In the genomic region with DNA sequence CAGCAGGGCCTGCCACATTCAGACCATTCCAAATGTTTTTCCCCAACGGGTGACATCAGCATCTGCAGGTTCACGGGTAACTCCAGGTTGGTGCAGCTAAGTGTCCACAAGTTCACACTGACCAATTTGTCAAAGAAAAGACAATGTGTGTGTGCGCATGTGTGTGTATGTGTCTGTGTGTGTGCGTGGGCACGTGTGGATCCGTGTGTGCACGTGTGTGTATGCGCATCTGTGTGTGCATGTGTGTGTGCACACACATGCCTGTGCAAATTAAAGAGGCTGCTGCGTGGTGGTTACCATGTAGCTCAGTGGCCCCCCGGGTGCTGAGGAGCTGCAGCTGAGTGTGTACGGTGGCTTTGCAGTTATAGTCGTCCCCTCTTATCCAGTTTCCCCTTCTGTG, we compare ENCODE assay signal across 27 cellular contexts.
"Had no signal": no experiment of that assay in that cellular context is flagged by ENCODE, and none has a peak within 500 bp of the region (broad histone marks: within the 10 kb centered on the region; RNA-seq: fewer than 3 reads in every experiment).

No MANE protein-coding gene starts in this region.

- FAIRE-seq: endometrium, islet of Langerhans, keratinocyte had no signal

- DNase-seq: colonic mucosa; dermis blood vessel endothelial cell; dorsolateral prefrontal cortex; effector CD8-positive, alpha-beta T cell; effector memory CD8-positive, alpha-beta T cell; endodermal cell; erythroblast; esophagus squamous epithelium; foreskin fibroblast; foreskin melanocyte; gastrocnemius medialis; glutamatergic neuron; head of caudate nucleus; heart right ventricle; hippocampal formation; left cardiac atrium; left lung; left ventricle myocardium superior; lower lobe of right lung; mesenchymal stem cell; mucosa of descending colon; naive B cell had no signal

- ATAC-seq: effector memory CD8-positive, alpha-beta T cell; esophagus mucosa; gastrocnemius medialis; heart right ventricle; left cardiac atrium; left lung; left ventricle myocardium superior; mucosa of descending colon had no signal

- H3K9me3 ChIP-seq: colonic mucosa, esophagus squamous epithelium, gastrocnemius medialis, heart right ventricle, left lung, lower lobe of right lung, mucosa of descending colon had no signal

- H3K27ac ChIP-seq: colonic mucosa, dorsolateral prefrontal cortex, epithelial cell of prostate, esophagus squamous epithelium, gastrocnemius medialis, heart right ventricle, left lung, lower lobe of right lung had no signal

- H3K4me3 ChIP-seq: colonic mucosa, dorsolateral prefrontal cortex, esophagus squamous epithelium, gastrocnemius medialis, heart right ventricle, left lung, lower lobe of right lung, mucosa of descending colon had no signal

- H3K4me1 ChIP-seq: colonic mucosa, esophagus squamous epithelium, gastrocnemius medialis, heart right ventricle, left lung, lower lobe of right lung had no signal

- H3K36me3 ChIP-seq: colonic mucosa, esophagus squamous epithelium, gastrocnemius medialis, heart right ventricle, left lung, lower lobe of right lung had no signal

- H3K27me3 ChIP-seq: colonic mucosa, gastrocnemius medialis, left lung had no signal
